Comparison of ENCODE assay signal across 8 cellular contexts in genomic region chr12:109053382-109054123, GRCh38. TPM values are rescaled to one million over a fixed set of nuclear protein-coding genes. Genes with fewer than 3 reads are reported as not detected.
DNase-seq lines count a peak whose midpoint lies in the region; ATAC-seq, FAIRE-seq and TF ChIP-seq lines count a peak whose summit lies in the region.

No MANE protein-coding gene starts in this region.

- peak overlapping the region; percentile 80 to 99 (median 94) for H3K4me3 ChIP-seq in upper lobe of left lung

- H3K27me3 ChIP-seq in upper lobe of left lung = no peaks in the 10 kb centered on the region

- H3K4me3 Mint-ChIP-seq in naive B cell = peak overlapping the region; percentile 93 to 99 (median 97)

- peak; percentile 17 for FAIRE-seq in GM12892 (lab: Jason Lieb, UNC)

- in situ Hi-C loops in SK-MEL-5 (cut with HindIII; ENCODE audit: low pct_unique_long_range_greater_than_20kb, low sequenced_read_pairs) = no loop called here

- peaks cover 20 to 26% (median 23%) of the 10 kb centered on the region in 3 donors for H3K4me1 Mint-ChIP-seq in naive B cell

- H3K27ac ChIP-seq in upper lobe of left lung = peak overlapping the region; percentile 83 to 93 (median 91)

- DNase-seq in GM12892 (ENCODE audit: insufficient read length) (no peak), SK-MEL-5 (ENCODE audit: low read depth, low spot score) (peak; percentile 6), dermis blood vessel endothelial cell (peak; percentile 10), naive B cell (peak; percentile 40), upper lobe of left lung (no peak), AG08395 (ENCODE audit: low spot score) (no peak), NCI-H2029 (lab: John Stamatoyannopoulos, UW) (no peak)

- peaks cover 4 to 7% of the 10 kb centered on the region in 2 donors for H3K36me3 Mint-ChIP-seq in naive B cell

- H3K9me3 Mint-ChIP-seq in naive B cell = no peaks in the 10 kb centered on the region

- ATAC-seq in HG02678 (IDR thresholded peaks at IDR 0.05; ENCODE audit: unreplicated experiment) = peak; percentile 48
- peak; percentile 56 to 57 for ATAC-seq in naive B cell (ENCODE audit: low read depth in 2 of 2)
- ATAC-seq in upper lobe of left lung (ENCODE audit: low FRiP score in 2 of 2) = peak in 1 of 2 donors; percentile 8

- peak overlapping the region; percentile 91 to 99 (median 96) for H3K27ac Mint-ChIP-seq in naive B cell

- H3K27me3 Mint-ChIP-seq in naive B cell = no peaks in the 10 kb centered on the region

- peaks cover 0 to 9% (median 7%) of the 10 kb centered on the region in 4 donors for H3K36me3 ChIP-seq in upper lobe of left lung

- no peak for TF ChIP-seq EP300 in upper lobe of left lung (IDR thresholded peaks at IDR 0.05)

- 17 to 18% methylated on average over 9 of the region's 9 CpGs for WGBS in upper lobe of left lung, 2 donors

- no peak for TF ChIP-seq POLR2A in GM12892 (IDR thresholded peaks at IDR 0.05; ENCODE audit: low read depth, low read length)
- peak in 1 of 4 donors; percentile 37 for TF ChIP-seq POLR2A in upper lobe of left lung (IDR thresholded peaks at IDR 0.05)

- TF ChIP-seq CTCF in upper lobe of left lung (IDR thresholded peaks at IDR 0.05) = no peak

- H3K4me1 ChIP-seq in upper lobe of left lung = peaks cover 11 to 23% (median 16%) of the 10 kb centered on the region in 4 donors

- no peaks in the 10 kb centered on the region for H3K9me3 ChIP-seq in upper lobe of left lung

RNA-seq across cellular contexts. Expression of gene USP30, which starts 1.2 kb away (rescaled TPM):
- 5.4 TPM for polyA plus RNA-seq in GM12892 (2012; ENCODE audit: missing spikeins)
- total RNA-seq in SK-MEL-5 (2014; rRNA removed; shearing (Covaris generic)) = 11.8 and 16.2 TPM in 2 replicates
- polyA plus RNA-seq in SK-MEL-5 (2015; cell fraction: cytosol; rRNA removed) = 10.9 and 13.6 TPM in 2 replicates
- 10.5 and 22.0 TPM in 2 replicates for polyA plus RNA-seq in SK-MEL-5 (2015; cell fraction: nucleus; rRNA removed)
- total RNA-seq in dermis blood vessel endothelial cell (6.2 and 7.0 TPM in 2 replicates), upper lobe of left lung (10 to 100 TPM in 5 of 6 donors, 1 to 10 TPM in 1; 10.0 to 18.0 (median 15.0) TPM)
- 10 to 100 TPM in 4 of 6 donors, 1 to 10 TPM in 2; 3.7 to 16.3 (median 12.4) TPM for polyA plus RNA-seq in naive B cell (ENCODE audit: low read depth in 6 of 6)

RNA-seq across cellular contexts. Expression of gene SVOP, which starts 32.7 kb away (rescaled TPM):
- not detected for polyA plus RNA-seq in GM12892 (2012; ENCODE audit: missing spikeins)
- 0.05 TPM in 1 of 2 replicates, not detected in the other for total RNA-seq in SK-MEL-5 (2014; rRNA removed; shearing (Covaris generic))
- 0.01 TPM in 1 of 2 replicates, not detected in the other for polyA plus RNA-seq in SK-MEL-5 (2015; cell fraction: cytosol; rRNA removed)
- not detected in 2 replicates for polyA plus RNA-seq in SK-MEL-5 (2015; cell fraction: nucleus; rRNA removed)
- total RNA-seq in dermis blood vessel endothelial cell (not detected in 2 replicates), upper lobe of left lung (not detected)
- polyA plus RNA-seq in naive B cell (ENCODE audit: low read depth in 6 of 6) = not detected

RNA-seq across cellular contexts. Expression of gene ALKBH2, which starts 39.7 kb away (rescaled TPM):
- 24.5 TPM for polyA plus RNA-seq in GM12892 (2012; ENCODE audit: missing spikeins)
- total RNA-seq in SK-MEL-5 (2014; rRNA removed; shearing (Covaris generic)) = 30.2 and 32.7 TPM in 2 replicates
- 17.9 and 25.9 TPM in 2 replicates for polyA plus RNA-seq in SK-MEL-5 (2015; cell fraction: cytosol; rRNA removed)
- polyA plus RNA-seq in SK-MEL-5 (2015; cell fraction: nucleus; rRNA removed) = 95.7 and 102 TPM in 2 replicates
- total RNA-seq in dermis blood vessel endothelial cell (5.5 and 8.0 TPM in 2 replicates), upper lobe of left lung (10 to 100 TPM in 4 of 6 donors, 1 to 10 TPM in 2; 1.9 to 16.4 (median 12.4) TPM)
- polyA plus RNA-seq in naive B cell (ENCODE audit: low read depth in 6 of 6) = 10 to 100 TPM; 12.3 to 20.8 (median 17.7) TPM

RNA-seq across cellular contexts. Expression of gene UNG, which starts 43.8 kb away (rescaled TPM):
- 49.9 TPM for polyA plus RNA-seq in GM12892 (2012; ENCODE audit: missing spikeins)
- total RNA-seq in SK-MEL-5 (2014; rRNA removed; shearing (Covaris generic)) = 35.3 and 35.4 TPM in 2 replicates
- polyA plus RNA-seq in SK-MEL-5 (2015; cell fraction: cytosol; rRNA removed) = 54.4 and 57.2 TPM in 2 replicates
- polyA plus RNA-seq in SK-MEL-5 (2015; cell fraction: nucleus; rRNA removed) = 19.5 and 33.7 TPM in 2 replicates
- total RNA-seq in dermis blood vessel endothelial cell = 29.1 and 33.5 TPM in 2 replicates
- 10 to 100 TPM; 13.7 to 25.7 (median 23.1) TPM for polyA plus RNA-seq in naive B cell (ENCODE audit: low read depth in 6 of 6)
- 10 to 100 TPM in 4 of 6 donors, 1 to 10 TPM in 2; 8.2 to 27.6 (median 15.5) TPM for total RNA-seq in upper lobe of left lung

Comparison
In these comparisons a context has a peak if more than half of its experiments do, and no peak if none do; other contexts are left out.
1. DNase-seq: peak in SK-MEL-5 (single experiment), dermis blood vessel endothelial cell (single experiment) and naive B cell (single experiment); none in GM12892 (single experiment), upper lobe of left lung (0 of 2), AG08395 (single experiment) and NCI-H2029 (single experiment).